In genomic region chr13:95403349-95404140, GRCh38 we compare ENCODE assay signal across 8 cellular contexts.
DNase-seq lines count a peak whose midpoint lies in the region; ATAC-seq lines count a peak whose summit lies in the region.

No MANE protein-coding gene starts in this region.

- no peak overlapping the region for H3K27ac ChIP-seq in iPS-18a (ENCODE audit: low read length)

- peaks cover 5% of the 10 kb centered on the region for H3K4me1 ChIP-seq in iPS-18a (ENCODE audit: control insufficient read depth, low read depth, low read length)

- peaks cover 2% of the 10 kb centered on the region for H3K27me3 Mint-ChIP-seq in activated naive CD4-positive, alpha-beta T cell treated with anti-CD3 and anti-CD28 coated beads, Interleukin-2, amount 50 U/mL, for 24 hours
- H3K27me3 Mint-ChIP-seq in stimulated activated naive CD8-positive, alpha-beta T cell treated with anti-CD3 and anti-CD28 coated beads, Interleukin-15, Interleukin-2, amounts not matched to agents 100 ng/mL and 50 ng/mL, for 24 hours = peaks cover 8% of the 10 kb centered on the region

- in situ Hi-C loops in KBM-7 (cut with MboI; ENCODE audit: low pct_unique_long_range_greater_than_20kb, low sequenced_read_pairs) = no loop called here
- in situ Hi-C loops in ACHN (cut with HindIII; ENCODE audit: low pct_ligation_motif_present, low pct_unique_long_range_greater_than_20kb, low sequenced_read_pairs) = no loop called here

- no peaks in the 10 kb centered on the region for H3K36me3 ChIP-seq in iPS-18a (ENCODE audit: control insufficient read depth, low read depth, low read length)

- no peak for DNase-seq in KBM-7
- no peak for DNase-seq in epidermal melanocyte (ENCODE audit: insufficient read length, low spot score)
- DNase-seq in ACHN = no peak

- H3K36me3 Mint-ChIP-seq in activated naive CD4-positive, alpha-beta T cell treated with anti-CD3 and anti-CD28 coated beads, Interleukin-2, amount 50 U/mL, for 24 hours = no peaks in the 10 kb centered on the region
- H3K36me3 Mint-ChIP-seq in stimulated activated naive CD8-positive, alpha-beta T cell treated with anti-CD3 and anti-CD28 coated beads, Interleukin-15, Interleukin-2, amounts not matched to agents 100 ng/mL and 50 ng/mL, for 24 hours (ENCODE audit: low read depth) = no peaks in the 10 kb centered on the region

- H3K4me3 ChIP-seq in iPS-18a (ENCODE audit: low read length) = peak overlapping the region; percentile 81

- H3K4me1 Mint-ChIP-seq in activated naive CD4-positive, alpha-beta T cell treated with anti-CD3 and anti-CD28 coated beads, Interleukin-2, amount 50 U/mL, for 24 hours = peaks cover 4% of the 10 kb centered on the region
- peaks cover 8% of the 10 kb centered on the region for H3K4me1 Mint-ChIP-seq in stimulated activated naive CD8-positive, alpha-beta T cell treated with anti-CD3 and anti-CD28 coated beads, Interleukin-15, Interleukin-2, amounts not matched to agents 100 ng/mL and 50 ng/mL, for 24 hours (ENCODE audit: low read depth)

- no peaks in the 10 kb centered on the region for H3K9me3 ChIP-seq in iPS-18a (ENCODE audit: control insufficient read depth, low read depth, low read length)

- peak overlapping the region; percentile 94 for H3K4me3 Mint-ChIP-seq in activated naive CD4-positive, alpha-beta T cell treated with anti-CD3 and anti-CD28 coated beads, Interleukin-2, amount 50 U/mL, for 24 hours
- H3K4me3 Mint-ChIP-seq in stimulated activated naive CD8-positive, alpha-beta T cell treated with anti-CD3 and anti-CD28 coated beads, Interleukin-15, Interleukin-2, amounts not matched to agents 100 ng/mL and 50 ng/mL, for 24 hours = peak overlapping the region; percentile 80

- H3K27ac Mint-ChIP-seq in activated naive CD4-positive, alpha-beta T cell treated with anti-CD3 and anti-CD28 coated beads, Interleukin-2, amount 50 U/mL, for 24 hours = peak overlapping the region; percentile 38
- no peak overlapping the region for H3K27ac Mint-ChIP-seq in stimulated activated naive CD8-positive, alpha-beta T cell treated with anti-CD3 and anti-CD28 coated beads, Interleukin-15, Interleukin-2, amounts not matched to agents 100 ng/mL and 50 ng/mL, for 24 hours

- H3K9ac ChIP-seq in iPS-18a (ENCODE audit: low read length) = peak overlapping the region; percentile 10

- ATAC-seq in GM18909 (IDR thresholded peaks at IDR 0.05; ENCODE audit: poor library complexity, unreplicated experiment) (peak; percentile 26), HG03039 (IDR thresholded peaks at IDR 0.05; ENCODE audit: unreplicated experiment) (peak; percentile 17)

- no peaks in the 10 kb centered on the region for H3K27me3 ChIP-seq in iPS-18a (ENCODE audit: control insufficient read depth, insufficient read depth, low read length)

- H3K9me3 Mint-ChIP-seq in activated naive CD4-positive, alpha-beta T cell treated with anti-CD3 and anti-CD28 coated beads, Interleukin-2, amount 50 U/mL, for 24 hours = no peaks in the 10 kb centered on the region
- H3K9me3 Mint-ChIP-seq in stimulated activated naive CD8-positive, alpha-beta T cell treated with anti-CD3 and anti-CD28 coated beads, Interleukin-15, Interleukin-2, amounts not matched to agents 100 ng/mL and 50 ng/mL, for 24 hours = no peaks in the 10 kb centered on the region
